ENCODE assay signal across 1 cellular context in genomic region chr16:71461686-71462648, GRCh38.
A peak's percentile ranks its signal among the peaks of the same experiment; 100 is the strongest.
TF ChIP-seq lines count a peak whose summit lies in the region.

TSS of gene ZNF23 (minus strand) at chr16:71462247. CDS start at chr16:71456796, 5,451 bp downstream.

TF ChIP-seq in K562, 482 proteins besides CTCF, POLR2A, EP300 and RAD21 (continued from another document and continues in another):
- 0 out of 4 replicates have a peak, but pooled peaks of 1 of the 2 experiments have one; percentile 42 for TF ChIP-seq TBL1XR1 (IDR thresholded peaks at IDR 0.05; ENCODE audit: low read length in 2 of 2)
- TF ChIP-seq TSHZ1 (CRISPR knock-in tag; IDR thresholded peaks at IDR 0.05), result no peak
- TF ChIP-seq ESRRA (IDR thresholded peaks at IDR 0.05; ENCODE audit: borderline replicate concordance, low read depth), result peak; percentile 85
- TF ChIP-seq ERF (CRISPR knock-in tag; IDR thresholded peaks at IDR 0.05), result peak; percentile 90; the same call in 1 of the 2 replicates
- TF ChIP-seq ELF1 (tag; IDR thresholded peaks at IDR 0.05), result peak; percentile 36; the same call in 1 of the 2 replicates
- TF ChIP-seq L3MBTL2 (IDR thresholded peaks at IDR 0.05), result peak; percentile 89
- no peak for TF ChIP-seq ZC3H8 (IDR thresholded peaks at IDR 0.05)
- TF ChIP-seq, protein P1, sequence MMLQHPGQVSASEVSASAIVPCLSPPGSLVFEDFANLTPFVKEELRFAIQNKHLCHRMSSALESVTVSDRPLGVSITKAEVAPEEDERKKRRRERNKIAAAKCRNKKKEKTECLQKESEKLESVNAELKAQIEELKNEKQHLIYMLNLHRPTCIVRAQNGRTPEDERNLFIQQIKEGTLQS (IDR thresholded peaks at IDR 0.05), result no peak
- TF ChIP-seq, protein P1 (CRISPR knock-in tag; conservative IDR thresholded peaks at IDR 0.05), result no peak
- TF ChIP-seq PTBP1 (IDR thresholded peaks at IDR 0.05; ENCODE audit: low read depth, low read length), result no peak
- TF ChIP-seq FOXP1 (CRISPR knock-in tag; IDR thresholded peaks at IDR 0.05), result peak; percentile 53; the same call in 1 of the 2 replicates
- TF ChIP-seq, protein P2, sequence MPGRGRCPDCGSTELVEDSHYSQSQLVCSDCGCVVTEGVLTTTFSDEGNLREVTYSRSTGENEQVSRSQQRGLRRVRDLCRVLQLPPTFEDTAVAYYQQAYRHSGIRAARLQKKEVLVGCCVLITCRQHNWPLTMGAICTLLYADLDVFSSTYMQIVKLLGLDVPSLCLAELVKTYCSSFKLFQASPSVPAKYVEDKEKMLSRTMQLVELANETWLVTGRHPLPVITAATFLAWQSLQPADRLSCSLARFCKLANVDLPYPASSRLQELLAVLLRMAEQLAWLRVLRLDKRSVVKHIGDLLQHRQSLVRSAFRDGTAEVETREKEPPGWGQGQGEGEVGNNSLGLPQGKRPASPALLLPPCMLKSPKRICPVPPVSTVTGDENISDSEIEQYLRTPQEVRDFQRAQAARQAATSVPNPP (IDR thresholded peaks at IDR 0.05; ENCODE audit: borderline replicate concordance, insufficient read depth, insufficient read length), result no peak
- TF ChIP-seq CBX1 (IDR thresholded peaks at IDR 0.05; ENCODE audit: low read depth), result peak; percentile 89
- TF ChIP-seq MTA1 (IDR thresholded peaks at IDR 0.05; ENCODE audit: borderline replicate concordance), result peak; percentile 96
- peak; percentile 53; the same call in 1 of the 2 replicates for TF ChIP-seq SMAD4 (CRISPR knock-in tag; conservative IDR thresholded peaks at IDR 0.05)
- no peak for TF ChIP-seq ZSCAN32 (CRISPR knock-in tag; IDR thresholded peaks at IDR 0.05)
- TF ChIP-seq CBFA2T2 (conservative IDR thresholded peaks at IDR 0.05), result no peak
- TF ChIP-seq, protein P3, sequence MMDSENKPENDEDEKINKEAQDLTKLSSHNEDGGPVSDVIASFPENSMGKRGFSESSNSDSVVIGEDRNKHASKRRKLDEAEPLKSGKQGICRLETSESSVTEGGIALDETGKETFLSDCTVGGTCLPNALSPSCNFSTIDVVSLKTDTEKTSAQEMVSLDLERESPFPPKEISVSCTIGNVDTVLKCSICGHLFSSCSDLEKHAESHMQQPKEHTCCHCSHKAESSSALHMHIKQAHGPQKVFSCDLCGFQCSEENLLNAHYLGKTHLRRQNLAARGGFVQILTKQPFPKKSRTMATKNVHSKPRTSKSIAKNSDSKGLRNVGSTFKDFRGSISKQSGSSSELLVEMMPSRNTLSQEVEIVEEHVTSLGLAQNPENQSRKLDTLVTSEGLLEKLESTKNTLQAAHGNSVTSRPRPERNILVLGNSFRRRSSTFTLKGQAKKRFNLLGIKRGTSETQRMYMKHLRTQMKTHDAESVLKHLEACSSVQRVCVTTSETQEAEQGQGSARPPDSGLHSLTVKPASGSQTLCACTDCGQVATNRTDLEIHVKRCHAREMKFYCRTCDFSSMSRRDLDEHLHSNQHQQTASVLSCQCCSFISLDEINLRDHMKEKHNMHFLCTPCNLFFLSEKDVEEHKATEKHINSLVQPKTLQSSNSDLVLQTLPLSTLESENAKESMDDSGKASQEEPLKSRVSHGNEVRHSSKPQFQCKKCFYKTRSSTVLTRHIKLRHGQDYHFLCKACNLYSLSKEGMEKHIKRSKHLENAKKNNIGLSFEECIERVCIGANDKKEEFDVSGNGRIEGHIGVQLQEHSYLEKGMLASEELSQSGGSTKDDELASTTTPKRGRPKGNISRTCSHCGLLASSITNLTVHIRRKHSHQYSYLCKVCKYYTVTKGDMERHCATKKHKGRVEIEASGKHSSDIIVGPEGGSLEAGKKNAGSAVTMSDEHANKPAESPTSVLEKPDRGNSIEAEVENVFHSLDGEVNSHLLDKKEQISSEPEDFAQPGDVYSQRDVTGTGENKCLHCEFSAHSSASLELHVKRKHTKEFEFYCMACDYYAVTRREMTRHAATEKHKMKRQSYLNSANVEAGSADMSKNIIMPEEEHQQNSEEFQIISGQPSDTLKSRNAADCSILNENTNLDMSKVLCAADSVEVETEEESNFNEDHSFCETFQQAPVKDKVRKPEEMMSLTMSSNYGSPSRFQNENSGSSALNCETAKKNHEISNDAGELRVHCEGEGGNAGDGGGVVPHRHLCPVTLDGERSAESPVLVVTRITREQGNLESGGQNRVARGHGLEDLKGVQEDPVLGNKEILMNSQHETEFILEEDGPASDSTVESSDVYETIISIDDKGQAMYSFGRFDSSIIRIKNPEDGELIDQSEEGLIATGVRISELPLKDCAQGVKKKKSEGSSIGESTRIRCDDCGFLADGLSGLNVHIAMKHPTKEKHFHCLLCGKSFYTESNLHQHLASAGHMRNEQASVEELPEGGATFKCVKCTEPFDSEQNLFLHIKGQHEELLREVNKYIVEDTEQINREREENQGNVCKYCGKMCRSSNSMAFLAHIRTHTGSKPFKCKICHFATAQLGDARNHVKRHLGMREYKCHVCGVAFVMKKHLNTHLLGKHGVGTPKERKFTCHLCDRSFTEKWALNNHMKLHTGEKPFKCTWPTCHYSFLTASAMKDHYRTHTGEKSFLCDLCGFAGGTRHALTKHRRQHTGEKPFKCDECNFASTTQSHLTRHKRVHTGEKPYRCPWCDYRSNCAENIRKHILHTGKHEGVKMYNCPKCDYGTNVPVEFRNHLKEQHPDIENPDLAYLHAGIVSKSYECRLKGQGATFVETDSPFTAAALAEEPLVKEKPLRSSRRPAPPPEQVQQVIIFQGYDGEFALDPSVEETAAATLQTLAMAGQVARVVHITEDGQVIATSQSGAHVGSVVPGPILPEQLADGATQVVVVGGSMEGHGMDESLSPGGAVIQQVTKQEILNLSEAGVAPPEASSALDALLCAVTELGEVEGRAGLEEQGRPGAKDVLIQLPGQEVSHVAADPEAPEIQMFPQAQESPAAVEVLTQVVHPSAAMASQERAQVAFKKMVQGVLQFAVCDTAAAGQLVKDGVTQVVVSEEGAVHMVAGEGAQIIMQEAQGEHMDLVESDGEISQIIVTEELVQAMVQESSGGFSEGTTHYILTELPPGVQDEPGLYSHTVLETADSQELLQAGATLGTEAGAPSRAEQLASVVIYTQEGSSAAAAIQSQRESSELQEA (IDR thresholded peaks at IDR 0.05; ENCODE audit: low read depth), result no peak
- TF ChIP-seq, protein P4, sequence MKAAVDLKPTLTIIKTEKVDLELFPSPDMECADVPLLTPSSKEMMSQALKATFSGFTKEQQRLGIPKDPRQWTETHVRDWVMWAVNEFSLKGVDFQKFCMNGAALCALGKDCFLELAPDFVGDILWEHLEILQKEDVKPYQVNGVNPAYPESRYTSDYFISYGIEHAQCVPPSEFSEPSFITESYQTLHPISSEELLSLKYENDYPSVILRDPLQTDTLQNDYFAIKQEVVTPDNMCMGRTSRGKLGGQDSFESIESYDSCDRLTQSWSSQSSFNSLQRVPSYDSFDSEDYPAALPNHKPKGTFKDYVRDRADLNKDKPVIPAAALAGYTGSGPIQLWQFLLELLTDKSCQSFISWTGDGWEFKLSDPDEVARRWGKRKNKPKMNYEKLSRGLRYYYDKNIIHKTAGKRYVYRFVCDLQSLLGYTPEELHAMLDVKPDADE (conservative IDR thresholded peaks at IDR 0.05; ENCODE audit: control insufficient read depth, low read depth, low read length), result peak; percentile 76
- peak; percentile 31 for TF ChIP-seq POU5F1 (IDR thresholded peaks at IDR 0.05; ENCODE audit: borderline replicate concordance, low read depth, low read length, partially characterized antibody)
- peak; percentile 59 to 85; a peak in 3 of 4 replicates for TF ChIP-seq NONO (IDR thresholded peaks at IDR 0.05; ENCODE audit: low read depth in 2 of 2, low read length in 1 of 2)
- TF ChIP-seq SIX5 (IDR thresholded peaks at IDR 0.05; ENCODE audit: borderline replicate concordance in 1 of 2, insufficient read depth in 1 of 2, low read depth in 1 of 2, low read length in 2 of 2), result peak in 1 of 2 experiments; percentile 26; a peak in 1 of 4 replicates
- TF ChIP-seq ZNF609 (CRISPR knock-in tag; IDR thresholded peaks at IDR 0.05; ENCODE audit: borderline replicate concordance), result 0 out of 2 replicates have a peak, but pooled peaks have one; percentile 48
- TF ChIP-seq, protein P5, sequence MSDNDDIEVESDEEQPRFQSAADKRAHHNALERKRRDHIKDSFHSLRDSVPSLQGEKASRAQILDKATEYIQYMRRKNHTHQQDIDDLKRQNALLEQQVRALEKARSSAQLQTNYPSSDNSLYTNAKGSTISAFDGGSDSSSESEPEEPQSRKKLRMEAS (CRISPR knock-in tag; IDR thresholded peaks at IDR 0.05), result peak; percentile 93
- TF ChIP-seq ZNF561 (CRISPR knock-in tag; conservative IDR thresholded peaks at IDR 0.05), result no peak
- TF ChIP-seq SAP30 (IDR thresholded peaks at IDR 0.05; ENCODE audit: borderline replicate concordance, insufficient read depth, low read depth, low read length, poor library complexity, severe bottlenecking), result peak; percentile 72
